Comparison of ENCODE assay signal across 10 cellular contexts in genomic region chr5:97044057-97044456, GRCh38.
A peak's percentile ranks its signal among the peaks of the same experiment; 100 is the strongest.
DNase-seq lines count a peak whose midpoint lies in the region; TF ChIP-seq lines count a peak whose summit lies in the region.
"Had no signal": no experiment of that assay in that cellular context is flagged by ENCODE, and none has a peak within 500 bp of the region (broad histone marks: within the 10 kb centered on the region; RNA-seq: fewer than 3 reads in every experiment).

No MANE protein-coding gene starts in this region.

- CTCF ChIA-PET in GM10248 (lab: Yijun Ruan, JAX): interaction anchor here (0.6 to 4.4 kb wide), 5 partner anchors 8 to 118 kb away, joined by 3 to 23 read pairs (median 5); no protein-coding TSS in a partner anchor

- H3K9me3 ChIP-seq in Peyer's patch: no peaks in the 10 kb centered on the region

- DNase-seq in GM10248 (ENCODE audit: extremely low spot score) (no peak), Peyer's patch (peak in 1 of 3 donors; percentile 63), glomerular visceral epithelial cell (ENCODE audit: extremely low spot score) (peak; percentile 8), retina (peak; percentile 11), NCI-H2029 treated with DMSO at 0.1 percent for 48 hours (lab: John Stamatoyannopoulos, UW) (no peak), NCI-H526 treated with DMSO at 0.1 percent for 48 hours (lab: John Stamatoyannopoulos, UW) (no peak), cerebellum (ENCODE audit: low spot score) (no peak), SIG-M5 (lab: John Stamatoyannopoulos, UW) (no peak)
- DNase-seq: activated CD8-positive, alpha-beta T cell treated with anti-CD3 and anti-CD28 coated beads, Interleukin-2, amount 10 ng/mL, durations not matched to agents 7 days and 5 days; stimulated activated CD4-positive, alpha-beta T cell treated with anti-CD3 and anti-CD28 coated beads, Interleukin-4, amount 100 ng/mL, for 24 hours had no signal

- TF ChIP-seq POLR2A in Peyer's patch (IDR thresholded peaks at IDR 0.05): no peak

- no peak overlapping the region for H3K27ac ChIP-seq in Peyer's patch

- no peaks in the 10 kb centered on the region for H3K4me1 ChIP-seq in Peyer's patch

- POLR2A ChIA-PET in GM10248 (lab: Yijun Ruan, JAX): no interaction called here

- no peaks in the 10 kb centered on the region for H3K36me3 ChIP-seq in Peyer's patch

- H3K27me3 ChIP-seq in Peyer's patch: no peaks in the 10 kb centered on the region

- H3K4me3 ChIP-seq in Peyer's patch: no peak overlapping the region

- TF ChIP-seq CTCF in GM10248 (IDR thresholded peaks at IDR 0.05; ENCODE audit: control extremely low read depth, extremely low read depth, low read depth, missing control alignments): peak; percentile 25
- TF ChIP-seq CTCF in Peyer's patch (IDR thresholded peaks at IDR 0.05): peak in 4 of 6 experiments; percentile 14 to 55 (median 44)

Comparison
In these comparisons a context has a peak if more than half of its experiments do, and no peak if none do; other contexts are left out.
1. DNase-seq: peak in glomerular visceral epithelial cell (single experiment) and retina (single experiment); none in GM10248 (single experiment), NCI-H2029 treated with DMSO at 0.1 percent for 48 hours (single experiment), NCI-H526 treated with DMSO at 0.1 percent for 48 hours (single experiment), cerebellum (single experiment) and SIG-M5 (single experiment).